Comparison of ENCODE assay signal across 13 cellular contexts in the genomic region with DNA sequence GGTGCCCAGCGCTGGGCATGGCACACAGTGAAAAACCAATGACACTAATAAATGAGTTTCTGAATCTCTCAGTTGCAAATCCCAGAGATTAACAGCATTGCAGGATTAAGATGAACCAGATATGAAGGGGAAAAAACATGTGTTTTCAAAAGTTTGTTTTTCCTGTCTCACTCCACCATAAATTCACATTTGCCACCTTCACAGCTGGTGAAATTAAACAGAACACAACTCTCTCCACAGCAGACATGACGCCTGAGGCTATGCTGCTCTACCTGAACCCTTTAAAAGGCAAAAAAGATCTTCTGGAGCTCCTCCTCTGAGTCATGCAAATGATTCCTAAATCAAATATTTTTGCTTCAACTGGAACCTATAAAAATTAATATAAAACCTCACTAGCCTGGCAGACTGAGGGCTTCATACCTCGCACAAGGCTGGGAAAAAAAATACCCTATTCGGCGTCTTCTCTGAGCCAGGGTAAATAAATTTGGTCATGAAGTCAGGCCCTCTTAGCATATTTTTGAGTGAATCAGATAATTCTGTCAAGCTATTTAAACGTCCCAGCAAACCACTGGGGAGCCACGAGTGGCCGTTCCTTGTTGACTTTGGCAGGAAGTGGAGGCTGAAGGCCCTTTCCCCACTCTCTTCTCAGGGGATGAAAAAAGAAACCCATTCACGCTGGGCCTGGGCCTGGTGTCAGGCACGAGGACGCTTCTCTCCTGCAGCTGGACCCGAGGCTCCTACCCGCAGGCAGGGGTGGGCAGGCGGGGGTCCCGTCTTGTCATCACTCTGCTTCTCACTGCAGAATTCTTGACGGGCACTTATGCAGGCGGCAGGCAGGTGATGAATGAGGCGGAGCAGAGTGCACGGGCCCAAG. TPM values are rescaled to one million over a fixed set of nuclear protein-coding genes. Genes with fewer than 3 reads are reported as not detected.
DNase-seq lines count a peak whose midpoint lies in the region; ATAC-seq, FAIRE-seq and TF ChIP-seq lines count a peak whose summit lies in the region.
"Had no signal": no experiment of that assay in that cellular context is flagged by ENCODE, and none has a peak within 500 bp of the region (broad histone marks: within the 10 kb centered on the region; RNA-seq: fewer than 3 reads in every experiment).

No MANE protein-coding gene starts in this region.

- H3K4me2 ChIP-seq in A549, result 0 out of 3 replicates have a peak overlapping the region, but pooled peaks have one; percentile 17

- H3K27ac ChIP-seq in A549, result 0 out of 6 replicates have a peak overlapping the region, but pooled peaks of 1 of the 2 experiments have one; percentile 39
- H3K27ac ChIP-seq: breast epithelium, ovary had no signal

- DNase-seq in A549 (ENCODE audit: low read depth in 1 of 2, low spot score in 1 of 2), result no peak
- peak; percentile 87 for DNase-seq in NCI-H1092 treated with DMSO at 0.1 percent for 48 hours (lab: John Stamatoyannopoulos, UW)
- DNase-seq in amniotic stem cell (lab: John Stamatoyannopoulos, UW), result peak; percentile 58
- peak; percentile 84 for DNase-seq in left kidney (ENCODE audit: low read depth, low spot score)
- no peak for DNase-seq in RKO (ENCODE audit: low spot score)
- no peak for DNase-seq in DMS 273 (lab: John Stamatoyannopoulos, UW; ENCODE audit: unreplicated experiment)
- DNase-seq: activated CD4-positive, alpha-beta T cell treated with anti-CD3 and anti-CD28 coated beads for 4 hours; AML-193; H7; ovary had no signal

- no peak for TF ChIP-seq RAD21 in A549 (conservative IDR thresholded peaks at IDR 0.05 in 1 of 2, IDR thresholded peaks at IDR 0.05 in 1 of 2)

- no peak for FAIRE-seq in A549 (lab: Jason Lieb, UNC)

- CTCF ChIA-PET in A549 (lab: Yijun Ruan, JAX), result interaction anchor here (0.9 kb wide), 1 partner anchor 26 kb away, joined by 5 read pairs; no protein-coding TSS in a partner anchor

- TF ChIP-seq POLR2A in A549 (IDR thresholded peaks at IDR 0.05; ENCODE audit: low read length), result no peak
- no peak for TF ChIP-seq POLR2A in GM18505 (IDR thresholded peaks at IDR 0.05; ENCODE audit: borderline replicate concordance, extremely low read depth, insufficient read depth, insufficient read length)

- WGBS in A549 (ENCODE audit: missing lambda C conversion rate), result 70% methylated on average over 14 of the region's 19 CpGs

- no peak overlapping the region for H3K4me3 ChIP-seq in A549
- H3K4me3 ChIP-seq: breast epithelium, ovary had no signal

- no peak for TF ChIP-seq EP300 in A549 (IDR thresholded peaks at IDR 0.05)

- ATAC-seq in A549 (no peak), GM18505 (IDR thresholded peaks at IDR 0.05; ENCODE audit: unreplicated experiment) (no peak), HG03039 (IDR thresholded peaks at IDR 0.05; ENCODE audit: unreplicated experiment) (no peak)

- POLR2A ChIA-PET in A549 (lab: Yijun Ruan, JAX), result no interaction called here

- no peak for TF ChIP-seq CTCF in A549 (IDR thresholded peaks at IDR 0.05)

- H3K9me3 ChIP-seq in A549, result no peaks in the 10 kb centered on the region
- H3K9me3 ChIP-seq: breast epithelium, ovary had no signal

- H3K4me1 ChIP-seq in A549, result peaks cover 11% of the 10 kb centered on the region; the same call in 2 of the 3 replicates
- H3K4me1 ChIP-seq: breast epithelium had no signal

TF ChIP-seq in A549, 52 proteins besides CTCF, POLR2A, EP300 and RAD21:
- TF ChIP-seq RCOR1 (IDR thresholded peaks at IDR 0.05; ENCODE audit: low read depth, low read length) (no peak), BHLHE40 (IDR thresholded peaks at IDR 0.05; ENCODE audit: low read depth, low read length) (no peak), FOXS1 (CRISPR knock-in tag; IDR thresholded peaks at IDR 0.05) (no peak), NPAS2 (CRISPR knock-in tag; IDR thresholded peaks at IDR 0.05; ENCODE audit: borderline replicate concordance) (no peak), ZFP36 (IDR thresholded peaks at IDR 0.05; ENCODE audit: borderline replicate concordance, partially characterized antibody) (no peak), ZNF302 (CRISPR knock-in tag; IDR thresholded peaks at IDR 0.05) (no peak), KDM5A (IDR thresholded peaks at IDR 0.05) (no peak), RFX5 (IDR thresholded peaks at IDR 0.05) (no peak)
- TF ChIP-seq, protein P1, sequence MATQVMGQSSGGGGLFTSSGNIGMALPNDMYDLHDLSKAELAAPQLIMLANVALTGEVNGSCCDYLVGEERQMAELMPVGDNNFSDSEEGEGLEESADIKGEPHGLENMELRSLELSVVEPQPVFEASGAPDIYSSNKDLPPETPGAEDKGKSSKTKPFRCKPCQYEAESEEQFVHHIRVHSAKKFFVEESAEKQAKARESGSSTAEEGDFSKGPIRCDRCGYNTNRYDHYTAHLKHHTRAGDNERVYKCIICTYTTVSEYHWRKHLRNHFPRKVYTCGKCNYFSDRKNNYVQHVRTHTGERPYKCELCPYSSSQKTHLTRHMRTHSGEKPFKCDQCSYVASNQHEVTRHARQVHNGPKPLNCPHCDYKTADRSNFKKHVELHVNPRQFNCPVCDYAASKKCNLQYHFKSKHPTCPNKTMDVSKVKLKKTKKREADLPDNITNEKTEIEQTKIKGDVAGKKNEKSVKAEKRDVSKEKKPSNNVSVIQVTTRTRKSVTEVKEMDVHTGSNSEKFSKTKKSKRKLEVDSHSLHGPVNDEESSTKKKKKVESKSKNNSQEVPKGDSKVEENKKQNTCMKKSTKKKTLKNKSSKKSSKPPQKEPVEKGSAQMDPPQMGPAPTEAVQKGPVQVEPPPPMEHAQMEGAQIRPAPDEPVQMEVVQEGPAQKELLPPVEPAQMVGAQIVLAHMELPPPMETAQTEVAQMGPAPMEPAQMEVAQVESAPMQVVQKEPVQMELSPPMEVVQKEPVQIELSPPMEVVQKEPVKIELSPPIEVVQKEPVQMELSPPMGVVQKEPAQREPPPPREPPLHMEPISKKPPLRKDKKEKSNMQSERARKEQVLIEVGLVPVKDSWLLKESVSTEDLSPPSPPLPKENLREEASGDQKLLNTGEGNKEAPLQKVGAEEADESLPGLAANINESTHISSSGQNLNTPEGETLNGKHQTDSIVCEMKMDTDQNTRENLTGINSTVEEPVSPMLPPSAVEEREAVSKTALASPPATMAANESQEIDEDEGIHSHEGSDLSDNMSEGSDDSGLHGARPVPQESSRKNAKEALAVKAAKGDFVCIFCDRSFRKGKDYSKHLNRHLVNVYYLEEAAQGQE (IDR thresholded peaks at IDR 0.05), result no peak
- TF ChIP-seq, protein P2, sequence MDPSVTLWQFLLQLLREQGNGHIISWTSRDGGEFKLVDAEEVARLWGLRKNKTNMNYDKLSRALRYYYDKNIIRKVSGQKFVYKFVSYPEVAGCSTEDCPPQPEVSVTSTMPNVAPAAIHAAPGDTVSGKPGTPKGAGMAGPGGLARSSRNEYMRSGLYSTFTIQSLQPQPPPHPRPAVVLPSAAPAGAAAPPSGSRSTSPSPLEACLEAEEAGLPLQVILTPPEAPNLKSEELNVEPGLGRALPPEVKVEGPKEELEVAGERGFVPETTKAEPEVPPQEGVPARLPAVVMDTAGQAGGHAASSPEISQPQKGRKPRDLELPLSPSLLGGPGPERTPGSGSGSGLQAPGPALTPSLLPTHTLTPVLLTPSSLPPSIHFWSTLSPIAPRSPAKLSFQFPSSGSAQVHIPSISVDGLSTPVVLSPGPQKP (IDR thresholded peaks at IDR 0.05; ENCODE audit: low read depth, low read length), result no peak
- TF ChIP-seq, protein P3, sequence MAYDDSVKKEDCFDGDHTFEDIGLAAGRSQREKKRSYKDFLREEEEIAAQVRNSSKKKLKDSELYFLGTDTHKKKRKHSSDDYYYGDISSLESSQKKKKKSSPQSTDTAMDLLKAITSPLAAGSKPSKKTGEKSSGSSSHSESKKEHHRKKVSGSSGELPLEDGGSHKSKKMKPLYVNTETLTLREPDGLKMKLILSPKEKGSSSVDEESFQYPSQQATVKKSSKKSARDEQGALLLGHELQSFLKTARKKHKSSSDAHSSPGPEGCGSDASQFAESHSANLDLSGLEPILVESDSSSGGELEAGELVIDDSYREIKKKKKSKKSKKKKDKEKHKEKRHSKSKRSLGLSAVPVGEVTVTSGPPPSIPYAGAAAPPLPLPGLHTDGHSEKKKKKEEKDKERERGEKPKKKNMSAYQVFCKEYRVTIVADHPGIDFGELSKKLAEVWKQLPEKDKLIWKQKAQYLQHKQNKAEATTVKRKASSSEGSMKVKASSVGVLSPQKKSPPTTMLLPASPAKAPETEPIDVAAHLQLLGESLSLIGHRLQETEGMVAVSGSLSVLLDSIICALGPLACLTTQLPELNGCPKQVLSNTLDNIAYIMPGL (CRISPR knock-in tag; IDR thresholded peaks at IDR 0.05; ENCODE audit: borderline replicate concordance), result no peak
TF ChIP-seq in A549: peak in this region for 0.

RNA-seq across cellular contexts. Expression of a gene that starts 53.0 kb away (rescaled TPM):
- not detected in 2 replicates for polyA plus RNA-seq in A549 (2011; rRNA removed)
- not detected in 2 replicates for polyA plus RNA-seq in A549 (2012; cell fraction: cytosol; rRNA removed)
- not detected in 2 replicates for polyA plus RNA-seq in A549 (2012; cell fraction: nucleus; rRNA removed)
- not detected in 3 replicates for polyA plus RNA-seq in A549 (2017; fragmentation: RNase III; extraction: RNeasy Plus Mini Kit Qiagen cat#74134 plus additional on column Dnase treatment)
- not detected in 2 replicates for polyA minus RNA-seq in A549 (2011; rRNA and poly(A)+ RNA removed)

Comparison
In these comparisons a context has a peak if more than half of its experiments do, and no peak if none do; other contexts are left out.
1. DNase-seq: peak in NCI-H1092 treated with DMSO at 0.1 percent for 48 hours (single experiment), amniotic stem cell (single experiment) and left kidney (single experiment); none in A549 (0 of 2), RKO (single experiment) and DMS 273 (single experiment).